Comparison of ENCODE assay signal across 11 cellular contexts in the genomic region with DNA sequence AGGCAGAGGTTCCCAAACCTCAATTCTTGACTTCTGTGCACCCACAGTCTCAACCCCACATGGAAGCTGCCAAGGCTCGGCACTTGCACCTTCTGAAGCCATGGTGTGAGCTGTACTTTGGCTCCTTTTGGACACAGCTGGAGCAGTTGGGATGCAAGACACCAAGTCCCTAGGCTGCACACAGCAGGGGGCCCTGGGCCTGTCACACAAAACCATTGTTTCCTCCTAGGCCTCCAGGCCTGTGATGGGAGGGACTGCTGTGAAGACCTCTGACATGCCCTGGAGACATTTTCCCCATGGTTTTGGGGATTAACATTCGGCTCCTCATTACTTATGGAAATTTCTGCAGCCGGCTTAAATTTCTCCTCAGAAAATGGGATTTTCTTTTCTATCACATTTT. TPM values are rescaled to one million over a fixed set of nuclear protein-coding genes. Genes with fewer than 3 reads are reported as not detected.
DNase-seq lines count a peak whose midpoint lies in the region; ATAC-seq, FAIRE-seq and TF ChIP-seq lines count a peak whose summit lies in the region.
"Not testable (repeated sequence)": the region's sequence is repeated elsewhere in the genome, so short reads cannot be mapped to it uniquely, and the experiment has no call there.
"Had no signal": no experiment of that assay in that cellular context is flagged by ENCODE, and none has a peak within 500 bp of the region (broad histone marks: within the 10 kb centered on the region; RNA-seq: fewer than 3 reads in every experiment).

No MANE protein-coding gene starts in this region.

- not testable (repeated sequence) for H2AK5ac ChIP-seq in mesendoderm (ENCODE audit: low read length)

- CTCF ChIA-PET in A673 (lab: Charles Lee); K562 (lab: Yijun Ruan, JAX; ENCODE audit: low intra/inter-chr PET ratio): not testable (repeated sequence)

- not testable (repeated sequence) for H4K8ac ChIP-seq in mesendoderm (ENCODE audit: low read depth, low read length)

- H4K5ac ChIP-seq in mesendoderm (ENCODE audit: low read length), result not testable (repeated sequence)

- H3K79me2 ChIP-seq in K562 (ENCODE audit: control insufficient read depth, insufficient read depth, low read length); mesendoderm (ENCODE audit: control insufficient read depth, insufficient read depth, low read length): not testable (repeated sequence)

- H3K9me1 ChIP-seq in K562 (ENCODE audit: control insufficient read depth, insufficient read depth, low read length), result not testable (repeated sequence)

- not testable (repeated sequence) for H3K27me3 ChIP-seq in A673 (replicated peaks; ENCODE audit: insufficient read depth, low read depth, low read length, poor library complexity); K562 (ENCODE audit: control insufficient read depth in 2 of 2, insufficient read depth in 2 of 2, low read length in 2 of 2); mesendoderm (ENCODE audit: insufficient read depth, low read length, poor library complexity)

- 0% methylated on average over 1 of the region's 3 CpGs for WGBS in K562 (ENCODE audit: insufficient coverage, low coverage, missing lambda C conversion rate)
- no CpG with 5 or more reads among the region's 3 CpGs for WGBS in mesendoderm (ENCODE audit: extremely low coverage, insufficient coverage, low lambda C conversion rate)

- not testable (repeated sequence) for H3K4me2 ChIP-seq in K562 (ENCODE audit: insufficient read depth, low read length); mesendoderm (ENCODE audit: low read length)

- H3K27ac ChIP-seq in A673 (ENCODE audit: low read depth, low read length, poor library complexity, severe bottlenecking); K562 (ENCODE audit: extremely low read depth, low read depth, low read length); mesendoderm (ENCODE audit: low read depth, low read length): not testable (repeated sequence)

- not testable (repeated sequence) for TF ChIP-seq POLR2A in K562 (conservative IDR thresholded peaks at IDR 0.05)

- not testable (repeated sequence) for H3K4me1 ChIP-seq in A673 (ENCODE audit: insufficient read depth, low read length, poor library complexity, severe bottlenecking); K562 (replicated peaks in 1 of 2; ENCODE audit: control insufficient read depth in 2 of 2, insufficient read depth in 2 of 2, low read length in 2 of 2); mesendoderm (ENCODE audit: control insufficient read depth, low read depth, low read length)

- TF ChIP-seq CTCF in A673 (conservative IDR thresholded peaks at IDR 0.05; ENCODE audit: low read depth, low read length); K562 (IDR thresholded peaks at IDR 0.05 in 2 of 3, conservative IDR thresholded peaks at IDR 0.05 in 1 of 3; ENCODE audit: insufficient read depth in 2 of 3, low read depth in 1 of 3, low read length in 3 of 3): not testable (repeated sequence)

- TF ChIP-seq RAD21 in K562 (CRISPR knock-in tag; conservative IDR thresholded peaks at IDR 0.05 in 1 of 2, IDR thresholded peaks at IDR 0.05 in 1 of 2), result not testable (repeated sequence)

- H3K79me1 ChIP-seq in mesendoderm (ENCODE audit: low read length), result not testable (repeated sequence)

- not testable (repeated sequence) for FAIRE-seq in K562 (lab: Jason Lieb, UNC)

- not testable (repeated sequence) for H2BK15ac ChIP-seq in mesendoderm (replicated peaks; ENCODE audit: low read depth)

- not testable (repeated sequence) for ATAC-seq in K562

- not testable (repeated sequence) for H3K4ac ChIP-seq in mesendoderm (ENCODE audit: low read depth, low read length)

- TF ChIP-seq EP300 in K562 (IDR thresholded peaks at IDR 0.05; ENCODE audit: low read length), result not testable (repeated sequence)

- H3K9ac ChIP-seq in K562 (ENCODE audit: insufficient read depth in 1 of 2, low read depth in 2 of 2, low read length in 2 of 2); mesendoderm (ENCODE audit: low read length): not testable (repeated sequence)

- H2BK5ac ChIP-seq in mesendoderm (ENCODE audit: low read length), result not testable (repeated sequence)

- H3K23ac ChIP-seq in mesendoderm (ENCODE audit: low read length), result not testable (repeated sequence)

- peak; percentile 15 for DNase-seq in A673 (ENCODE audit: low spot score)
- DNase-seq in K562 (ENCODE audit: extremely low read depth in 1 of 4, low spot score in 3 of 4), result not testable (repeated sequence)
- peak; percentile 5 for DNase-seq in mesendoderm

- in situ Hi-C loops in K562 (cut with MboI), result not testable (repeated sequence)

- not testable (repeated sequence) for H3K18ac ChIP-seq in mesendoderm (ENCODE audit: low read length)

- H2AFZ ChIP-seq in K562 (ENCODE audit: low read depth, low read length), result not testable (repeated sequence)

- not testable (repeated sequence) for BruUV-seq in A673 (replicated peaks; lab: Mats Ljungman, UMichigan); K562 (replicated peaks; lab: Mats Ljungman, UMichigan)

- H3K4me3 ChIP-seq in A673 (ENCODE audit: low read depth, low read length, poor library complexity, severe bottlenecking); K562; mesendoderm (ENCODE audit: low read length): not testable (repeated sequence)

- H3K56ac ChIP-seq in mesendoderm (ENCODE audit: low read length), result not testable (repeated sequence)

- not testable (repeated sequence) for H4K20me1 ChIP-seq in K562 (replicated peaks; ENCODE audit: control insufficient read depth, insufficient read depth, low read length)

- H3K9me3 ChIP-seq in A673 (ENCODE audit: low read depth, low read length, poor library complexity, severe bottlenecking); K562 (replicated peaks; ENCODE audit: control insufficient read depth, insufficient read depth, low read depth, low read length): not testable (repeated sequence)

- not testable (repeated sequence) for H3K36me3 ChIP-seq in A673 (ENCODE audit: insufficient read depth, low read length, poor library complexity, severe bottlenecking); K562 (ENCODE audit: control insufficient read depth, insufficient read depth, low read length); mesendoderm (ENCODE audit: control insufficient read depth, insufficient read depth, low read length)

- H2BK120ac ChIP-seq in mesendoderm (ENCODE audit: low read depth, low read length), result not testable (repeated sequence)

- intact Hi-C loops in A673 (cut with micrococcal nuclease; ENCODE audit: unreplicated experiment); K562 (cut with micrococcal nuclease): not testable (repeated sequence)

- POLR2A ChIA-PET in A673 (lab: Charles Lee; ENCODE audit: low non-redundant PET); K562 (lab: Yijun Ruan, JAX): not testable (repeated sequence)

RNA-seq across cellular contexts. Expression of a gene that starts 9.8 kb away (rescaled TPM):
- total RNA-seq in A673 (2021) (not detected in 2 replicates), K562 (2014; rRNA removed) (not detected in 2 replicates), K562 (2014; rRNA removed; fragmentation: Illumina TruSeq; extraction: Trizol) (not detected in 2 replicates), K562 (2015; rRNA removed; fragmentation: Illumina TruSeq; extraction: Trizol) (not detected in 2 replicates), K562 (2021) (not detected in 2 replicates)
- total RNA-seq in K562 (2011; cell fraction: chromatin; rRNA removed; ENCODE audit: low replicate concordance), result 0.23 and 0.70 TPM in 2 replicates
- not detected in 2 replicates for total RNA-seq in K562 (2011; cell fraction: nucleolus; rRNA removed)
- total RNA-seq in K562 (2011; cell fraction: nucleoplasm; rRNA removed), result 0.31 TPM in 1 of 2 replicates, not detected in the other
- polyA plus RNA-seq in K562 (2011; rRNA removed) (not detected in 2 replicates), K562 (2014; fragmentation: Illumina TruSeq; extraction: Trizol) (not detected in 2 replicates), K562 (2014; fragmentation: Nextera tagmentation; extraction: Ambion mirVana) (not detected), K562 (2014; rRNA removed) (not detected in 2 replicates)
- not detected in 2 replicates for polyA plus RNA-seq in K562 (2011; cell fraction: cytosol; rRNA removed)
- 0.07 and 0.14 TPM in 2 replicates for polyA plus RNA-seq in K562 (2011; cell fraction: nucleus; rRNA removed)
- 0.04 TPM in 2 replicates for polyA plus RNA-seq in K562 (2012)
- polyA minus RNA-seq in K562 (2011; rRNA and poly(A)+ RNA removed), result not detected in 2 replicates
- polyA minus RNA-seq in K562 (2011; cell fraction: cytosol; rRNA and poly(A)+ RNA removed), result not detected in 2 replicates
- polyA minus RNA-seq in K562 (2011; cell fraction: nucleus; rRNA and poly(A)+ RNA removed), result 0.22 TPM in 1 of 2 replicates, not detected in the other
- polyA plus RNA-seq in mesendoderm (2013, experiment 1 of 2), result not detected
- polyA plus RNA-seq in mesendoderm (2013, experiment 2 of 2), result 0.03 TPM
- total RNA-seq: CD4-positive, alpha-beta memory T cell; CD4-positive, CD25-positive, alpha-beta regulatory T cell; CD8-positive, alpha-beta memory T cell; G401; GM12878 had no signal
- polyA plus RNA-seq: AG04450; CD14-positive monocyte; CD4-positive, alpha-beta memory T cell; CD4-positive, CD25-positive, alpha-beta regulatory T cell; CD8-positive, alpha-beta memory T cell; GM12878 had no signal

RNA-seq across cellular contexts. Expression of a gene that starts 25.7 kb away (rescaled TPM):
- not detected in 2 replicates for total RNA-seq in A673 (2021)
- not detected in 2 replicates for total RNA-seq in K562 (2011; cell fraction: chromatin; rRNA removed; ENCODE audit: low replicate concordance)
- total RNA-seq in K562 (2011; cell fraction: nucleolus; rRNA removed), result not detected in 2 replicates
- not detected in 2 replicates for total RNA-seq in K562 (2011; cell fraction: nucleoplasm; rRNA removed)
- 0.09 TPM in 1 of 2 replicates, not detected in the other for total RNA-seq in K562 (2014; rRNA removed)
- not detected in 2 replicates for total RNA-seq in K562 (2014; rRNA removed; fragmentation: Illumina TruSeq; extraction: Trizol)
- not detected in 2 replicates for total RNA-seq in K562 (2015; rRNA removed; fragmentation: Illumina TruSeq; extraction: Trizol)
- not detected in 2 replicates for total RNA-seq in K562 (2021)
- not detected in 2 replicates for polyA plus RNA-seq in K562 (2011; rRNA removed)
- not detected in 2 replicates for polyA plus RNA-seq in K562 (2011; cell fraction: cytosol; rRNA removed)
- not detected in 2 replicates for polyA plus RNA-seq in K562 (2011; cell fraction: nucleus; rRNA removed)
- 0.04 TPM in 1 of 2 replicates, not detected in the other for polyA plus RNA-seq in K562 (2012)
- polyA plus RNA-seq in K562 (2014; fragmentation: Illumina TruSeq; extraction: Trizol), result not detected in 2 replicates
- polyA plus RNA-seq in K562 (2014; fragmentation: Nextera tagmentation; extraction: Ambion mirVana), result not detected
- polyA plus RNA-seq in K562 (2014; rRNA removed), result not detected in 2 replicates
- polyA minus RNA-seq in K562 (2011; rRNA and poly(A)+ RNA removed), result not detected in 2 replicates
- polyA minus RNA-seq in K562 (2011; cell fraction: cytosol; rRNA and poly(A)+ RNA removed), result not detected in 2 replicates
- not detected in 2 replicates for polyA minus RNA-seq in K562 (2011; cell fraction: nucleus; rRNA and poly(A)+ RNA removed)
- polyA plus RNA-seq in mesendoderm (2013, experiment 1 of 2), result not detected
- polyA plus RNA-seq in mesendoderm (2013, experiment 2 of 2), result not detected
- total RNA-seq: CD4-positive, alpha-beta memory T cell; CD4-positive, CD25-positive, alpha-beta regulatory T cell; CD8-positive, alpha-beta memory T cell; G401; GM12878 had no signal
- polyA plus RNA-seq: AG04450; CD14-positive monocyte; CD4-positive, alpha-beta memory T cell; CD4-positive, CD25-positive, alpha-beta regulatory T cell; CD8-positive, alpha-beta memory T cell had no signal

RNA-seq across cellular contexts. Expression of a gene that starts 28.6 kb away (rescaled TPM):
- not detected in 2 replicates for total RNA-seq in A673 (2021)
- 0.23 and 0.39 TPM in 2 replicates for total RNA-seq in K562 (2011; cell fraction: chromatin; rRNA removed; ENCODE audit: low replicate concordance)
- total RNA-seq in K562 (2011; cell fraction: nucleolus; rRNA removed), result 0.26 TPM in 1 of 2 replicates, not detected in the other
- 0.22 TPM in 1 of 2 replicates, not detected in the other for total RNA-seq in K562 (2011; cell fraction: nucleoplasm; rRNA removed)
- total RNA-seq in K562 (2014; rRNA removed), result not detected in 2 replicates
- not detected in 2 replicates for total RNA-seq in K562 (2014; rRNA removed; fragmentation: Illumina TruSeq; extraction: Trizol)
- 0.04 TPM in 1 of 2 replicates, not detected in the other for total RNA-seq in K562 (2015; rRNA removed; fragmentation: Illumina TruSeq; extraction: Trizol)
- total RNA-seq in K562 (2021), result not detected in 2 replicates
- not detected in 2 replicates for polyA plus RNA-seq in K562 (2011; rRNA removed)
- not detected in 2 replicates for polyA plus RNA-seq in K562 (2011; cell fraction: cytosol; rRNA removed)
- not detected in 2 replicates for polyA plus RNA-seq in K562 (2011; cell fraction: nucleus; rRNA removed)
- not detected in 2 replicates for polyA plus RNA-seq in K562 (2012)
- not detected in 2 replicates for polyA plus RNA-seq in K562 (2014; fragmentation: Illumina TruSeq; extraction: Trizol)
- polyA plus RNA-seq in K562 (2014; fragmentation: Nextera tagmentation; extraction: Ambion mirVana), result not detected
- polyA plus RNA-seq in K562 (2014; rRNA removed), result not detected in 2 replicates
- polyA minus RNA-seq in K562 (2011; rRNA and poly(A)+ RNA removed), result 0.06 TPM in 1 of 2 replicates, not detected in the other
- polyA minus RNA-seq in K562 (2011; cell fraction: cytosol; rRNA and poly(A)+ RNA removed), result not detected in 2 replicates
- polyA minus RNA-seq in K562 (2011; cell fraction: nucleus; rRNA and poly(A)+ RNA removed), result not detected in 2 replicates
- not detected for polyA plus RNA-seq in mesendoderm (2013, experiment 1 of 2)
- polyA plus RNA-seq in mesendoderm (2013, experiment 2 of 2), result not detected
- total RNA-seq: CD4-positive, alpha-beta memory T cell; CD4-positive, CD25-positive, alpha-beta regulatory T cell; CD8-positive, alpha-beta memory T cell; G401; GM12878 had no signal
- polyA plus RNA-seq: AG04450; CD14-positive monocyte; CD4-positive, alpha-beta memory T cell; CD4-positive, CD25-positive, alpha-beta regulatory T cell; CD8-positive, alpha-beta memory T cell; GM12878 had no signal

RNA-seq across cellular contexts. Expression of a gene that starts 35.7 kb away (rescaled TPM):
- not detected in 2 replicates for total RNA-seq in A673 (2021)
- total RNA-seq in K562 (2011; cell fraction: chromatin; rRNA removed; ENCODE audit: low replicate concordance), result not detected in 2 replicates
- not detected in 2 replicates for total RNA-seq in K562 (2011; cell fraction: nucleolus; rRNA removed)
- total RNA-seq in K562 (2011; cell fraction: nucleoplasm; rRNA removed), result not detected in 2 replicates
- not detected in 2 replicates for total RNA-seq in K562 (2014; rRNA removed)
- not detected in 2 replicates for total RNA-seq in K562 (2014; rRNA removed; fragmentation: Illumina TruSeq; extraction: Trizol)
- not detected in 2 replicates for total RNA-seq in K562 (2015; rRNA removed; fragmentation: Illumina TruSeq; extraction: Trizol)
- not detected in 2 replicates for total RNA-seq in K562 (2021)
- not detected in 2 replicates for polyA plus RNA-seq in K562 (2011; rRNA removed)
- polyA plus RNA-seq in K562 (2011; cell fraction: cytosol; rRNA removed), result not detected in 2 replicates
- polyA plus RNA-seq in K562 (2011; cell fraction: nucleus; rRNA removed), result not detected in 2 replicates
- polyA plus RNA-seq in K562 (2012), result not detected in 2 replicates
- polyA plus RNA-seq in K562 (2014; fragmentation: Illumina TruSeq; extraction: Trizol), result not detected in 2 replicates
- polyA plus RNA-seq in K562 (2014; fragmentation: Nextera tagmentation; extraction: Ambion mirVana), result not detected
- polyA plus RNA-seq in K562 (2014; rRNA removed), result not detected in 2 replicates
- not detected in 2 replicates for polyA minus RNA-seq in K562 (2011; rRNA and poly(A)+ RNA removed)
- not detected in 2 replicates for polyA minus RNA-seq in K562 (2011; cell fraction: cytosol; rRNA and poly(A)+ RNA removed)
- not detected in 2 replicates for polyA minus RNA-seq in K562 (2011; cell fraction: nucleus; rRNA and poly(A)+ RNA removed)
- 0.01 TPM for polyA plus RNA-seq in mesendoderm (2013, experiment 1 of 2)
- polyA plus RNA-seq in mesendoderm (2013, experiment 2 of 2), result not detected
- total RNA-seq: CD4-positive, alpha-beta memory T cell; CD4-positive, CD25-positive, alpha-beta regulatory T cell; CD8-positive, alpha-beta memory T cell; G401; GM12878 had no signal
- polyA plus RNA-seq: CD14-positive monocyte; CD4-positive, alpha-beta memory T cell; CD4-positive, CD25-positive, alpha-beta regulatory T cell; CD8-positive, alpha-beta memory T cell; GM12878 had no signal

RNA-seq across cellular contexts. Expression of a gene that starts 46.7 kb away (rescaled TPM):
- total RNA-seq in A673 (2021) (not detected in 2 replicates), K562 (2014; rRNA removed) (not detected in 2 replicates), K562 (2014; rRNA removed; fragmentation: Illumina TruSeq; extraction: Trizol) (not detected in 2 replicates), K562 (2015; rRNA removed; fragmentation: Illumina TruSeq; extraction: Trizol) (not detected in 2 replicates), K562 (2021) (0.09 TPM in 1 of 2 replicates, not detected in the other)
- not detected in 2 replicates for total RNA-seq in K562 (2011; cell fraction: chromatin; rRNA removed; ENCODE audit: low replicate concordance)
- not detected in 2 replicates for total RNA-seq in K562 (2011; cell fraction: nucleolus; rRNA removed)
- total RNA-seq in K562 (2011; cell fraction: nucleoplasm; rRNA removed), result not detected in 2 replicates
- polyA plus RNA-seq in K562 (2011; rRNA removed) (not detected in 2 replicates), K562 (2014; fragmentation: Illumina TruSeq; extraction: Trizol) (not detected in 2 replicates), K562 (2014; fragmentation: Nextera tagmentation; extraction: Ambion mirVana) (not detected), K562 (2014; rRNA removed) (not detected in 2 replicates)
- not detected in 2 replicates for polyA plus RNA-seq in K562 (2011; cell fraction: cytosol; rRNA removed)
- not detected in 2 replicates for polyA plus RNA-seq in K562 (2011; cell fraction: nucleus; rRNA removed)
- not detected in 2 replicates for polyA plus RNA-seq in K562 (2012)
- polyA minus RNA-seq in K562 (2011; rRNA and poly(A)+ RNA removed), result not detected in 2 replicates
- polyA minus RNA-seq in K562 (2011; cell fraction: cytosol; rRNA and poly(A)+ RNA removed), result not detected in 2 replicates
- polyA minus RNA-seq in K562 (2011; cell fraction: nucleus; rRNA and poly(A)+ RNA removed), result not detected in 2 replicates
- not detected for polyA plus RNA-seq in mesendoderm (2013, experiment 1 of 2)
- not detected for polyA plus RNA-seq in mesendoderm (2013, experiment 2 of 2)
- total RNA-seq: CD4-positive, alpha-beta memory T cell; CD4-positive, CD25-positive, alpha-beta regulatory T cell; CD8-positive, alpha-beta memory T cell; Daoy; G401; GM12878 had no signal
- polyA plus RNA-seq: AG04450; CD14-positive monocyte; CD4-positive, alpha-beta memory T cell; CD4-positive, CD25-positive, alpha-beta regulatory T cell; CD8-positive, alpha-beta memory T cell; GM12878 had no signal
